20 cellular contexts compared by ENCODE assay signal in the genomic region with DNA sequence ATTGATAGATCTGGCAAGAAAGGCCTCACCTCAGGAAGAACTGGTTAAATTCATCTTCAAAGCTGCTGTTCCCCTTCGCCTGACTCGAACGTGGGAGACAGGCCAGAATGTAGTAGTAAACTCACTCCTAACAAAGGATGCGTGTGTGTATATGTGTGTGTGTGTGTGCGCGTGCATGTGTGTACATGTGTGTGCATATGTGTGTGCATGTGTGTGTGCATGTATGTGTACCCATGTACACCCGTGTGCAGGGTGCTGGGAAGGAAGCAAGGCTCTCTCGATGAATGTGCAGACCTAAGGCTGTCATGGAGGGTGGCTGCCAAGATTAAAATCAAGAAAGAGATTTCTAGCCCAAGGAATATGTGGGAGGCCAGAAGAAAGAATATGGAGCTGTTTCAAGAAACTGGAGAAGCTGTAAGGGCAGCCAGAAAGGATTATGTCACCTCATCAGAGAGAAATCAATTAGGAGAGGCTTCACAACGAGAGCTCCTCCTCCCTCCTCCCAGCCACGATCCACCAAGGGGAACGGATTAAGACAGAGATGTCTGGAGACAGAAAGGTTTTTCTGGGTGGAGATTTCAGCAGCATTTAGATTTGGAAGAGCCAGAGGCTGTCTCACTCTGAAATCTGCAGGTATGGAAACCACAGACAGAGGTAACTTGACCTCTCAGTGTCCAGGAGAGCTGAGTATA. TPM values are rescaled to one million over a fixed set of nuclear protein-coding genes. Genes with fewer than 3 reads are reported as not detected.
"Had no signal": no experiment of that assay in that cellular context is flagged by ENCODE, and none has a peak within 500 bp of the region (broad histone marks: within the 10 kb centered on the region; RNA-seq: fewer than 3 reads in every experiment).

No MANE protein-coding gene starts in this region.

- ATAC-seq: activated T-cell treated with anti-CD3 and anti-CD28 coated beads, Interleukin-2, amount 50 U/mL, for 72 hours; foreskin keratinocyte; pancreas had no signal

- H3K27ac Mint-ChIP-seq: activated B cell treated with CpG ODN at 0.5 μM for 24 hours; activated CD4-positive, alpha-beta T cell treated with anti-CD3 and anti-CD28 coated beads, Interleukin-2, amount 10 ng/mL, durations not matched to agents 7 days and 5 days; activated naive CD8-positive, alpha-beta T cell; activated T-cell treated with anti-CD3 and anti-CD28 coated beads, Interleukin-2, amount 50 U/mL, for 72 hours had no signal

- H3K4me1 Mint-ChIP-seq: activated B cell treated with CpG ODN at 0.5 μM for 24 hours; activated CD4-positive, alpha-beta T cell treated with anti-CD3 and anti-CD28 coated beads, Interleukin-2, amount 10 ng/mL, durations not matched to agents 7 days and 5 days had no signal

- H3K27ac ChIP-seq: brain microvascular endothelial cell, foreskin keratinocyte, pancreas had no signal

- H3K9me3 ChIP-seq: pancreas had no signal

- H3K4me3 Mint-ChIP-seq: activated B cell treated with CpG ODN at 0.5 μM for 24 hours; activated CD4-positive, alpha-beta T cell treated with anti-CD3 and anti-CD28 coated beads, Interleukin-2, amount 10 ng/mL, durations not matched to agents 7 days and 5 days; activated naive CD8-positive, alpha-beta T cell; activated T-cell treated with anti-CD3 and anti-CD28 coated beads, Interleukin-2, amount 50 U/mL, for 72 hours; neural crest cell had no signal

- H3K4me1 ChIP-seq: foreskin keratinocyte, pancreas had no signal

- H3K9me3 Mint-ChIP-seq: activated CD4-positive, alpha-beta T cell treated with anti-CD3 and anti-CD28 coated beads, Interleukin-2, amount 10 ng/mL, durations not matched to agents 7 days and 5 days; neural crest cell had no signal

- H3K4me3 ChIP-seq: pancreas had no signal

- H3K36me3 ChIP-seq: brain microvascular endothelial cell, pancreas had no signal

- H3K36me3 Mint-ChIP-seq: activated naive CD8-positive, alpha-beta T cell had no signal

- FAIRE-seq: endothelial cell of umbilical vein, pancreas, TTC549 had no signal

- DNase-seq: activated B cell treated with CpG ODN at 0.5 μM for 24 hours; activated CD4-positive, alpha-beta T cell treated with anti-CD3 and anti-CD28 coated beads, Interleukin-2, amount 10 ng/mL, durations not matched to agents 7 days and 5 days; activated CD8-positive, alpha-beta memory T cell treated with anti-CD3 and anti-CD28 coated beads, Interleukin-2, amount 50 U/mL, for 48 hours; activated gamma-delta T cell; activated T-cell treated with anti-CD3 and anti-CD28 coated beads, Interleukin-2, amount 50 U/mL, for 72 hours; amygdala; brain microvascular endothelial cell; cortex of kidney; effector CD4-positive, alpha-beta T cell; foreskin keratinocyte; kidney glomerular epithelial cell; pancreas; stimulated activated CD4-positive, alpha-beta T cell treated with anti-CD3 and anti-CD28 coated beads, Interleukin-1b, Interleukin-23, amount 100 ng/mL, for 48 hours had no signal

RNA-seq across cellular contexts. Expression of a gene that starts 34.0 kb away (rescaled TPM):
- total RNA-seq: activated B cell treated with CpG ODN at 0.5 μM for 24 hours; activated CD4-positive, alpha-beta T cell treated with anti-CD3 and anti-CD28 coated beads, Interleukin-2, amount 10 ng/mL, durations not matched to agents 7 days and 5 days; activated T-cell treated with anti-CD3 and anti-CD28 coated beads, Interleukin-2, amount 50 U/mL, for 72 hours; endothelial cell of umbilical vein; foreskin keratinocyte; lower leg skin; pancreas; T-helper 2 cell treated with Interferon-gamma antibody and Interleukin-4, amounts not matched to agents 100 ng/mL and 5 ng/mL, for 36 hours; urinary bladder had no signal
- polyA plus RNA-seq: endothelial cell of umbilical vein, foreskin keratinocyte, pancreas, urinary bladder had no signal
